18 cellular contexts compared by ENCODE assay signal in the genomic region with DNA sequence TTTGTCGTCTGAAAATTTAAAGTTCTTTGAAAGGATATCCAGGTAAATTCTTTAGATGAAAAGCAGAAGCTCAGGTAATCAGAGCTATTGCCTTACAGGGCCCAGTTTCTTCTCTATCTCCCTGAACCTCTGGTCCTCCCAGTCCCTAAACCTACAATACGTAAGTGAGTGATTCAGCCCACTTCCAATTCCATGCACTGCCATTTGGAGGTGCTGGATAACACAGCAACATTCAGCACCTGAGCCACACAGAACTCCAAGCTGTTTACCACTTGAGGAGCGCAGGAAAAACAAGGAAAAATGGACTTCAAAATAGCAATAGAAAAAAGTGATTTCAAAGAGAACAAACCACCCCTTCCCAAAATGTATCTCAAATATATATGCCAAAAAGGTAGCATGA.
"Had no signal": no experiment of that assay in that cellular context is flagged by ENCODE, and none has a peak within 500 bp of the region (broad histone marks: within the 10 kb centered on the region; RNA-seq: fewer than 3 reads in every experiment).

No MANE protein-coding gene starts in this region.

- H3K4me1 ChIP-seq: psoas muscle had no signal

- H3K27me3 ChIP-seq: brain microvascular endothelial cell had no signal

- H3K9me3 ChIP-seq: psoas muscle had no signal

- H3K4me3 ChIP-seq: psoas muscle had no signal

- H3K27ac ChIP-seq: brain microvascular endothelial cell, psoas muscle had no signal

- DNase-seq: activated CD4-positive, alpha-beta T cell treated with anti-CD3 and anti-CD28 coated beads, Interleukin-2, amount 50 U/mL, for 4 hours; activated CD4-positive, CD25-positive, alpha-beta regulatory T cell treated with anti-CD3 and anti-CD28 coated beads, Interleukin-2, amount 50 U/mL, for 72 hours; activated effector memory CD4-positive, alpha-beta T cell treated with Interleukin-2 at 50 U/mL for 16 hours; activated T-cell treated with anti-CD3 and anti-CD28 coated beads, Interleukin-2, amount 50 U/mL, for 1 hour; amygdala; brain microvascular endothelial cell; cerebellar nuclear complex; dermis blood vessel endothelial cell; mammary epithelial cell; natural killer cell; occipital lobe; psoas muscle; stimulated activated CD4-positive, alpha-beta T cell treated with anti-CD3 and anti-CD28 coated beads, Interleukin-2, amount 100 ng/mL, for 24 hours; stimulated activated naive B cell treated with anti-CD40 and anti-IgM and Interleukin-4, amounts not matched to agents 10 μg/mL and 1 μg/mL and 100 μg/mL, for 72 hours; substantia nigra; trophoblast cell had no signal

- ATAC-seq: esophagus mucosa; natural killer cell; psoas muscle; sciatic nerve; stimulated activated naive B cell treated with anti-CD40 and anti-IgM and Interleukin-4, amounts not matched to agents 10 μg/mL and 1 μg/mL and 100 μg/mL, for 72 hours had no signal

- H3K36me3 ChIP-seq: brain microvascular endothelial cell had no signal
